ENCODE assay signal across 15 cellular contexts in the genomic region with DNA sequence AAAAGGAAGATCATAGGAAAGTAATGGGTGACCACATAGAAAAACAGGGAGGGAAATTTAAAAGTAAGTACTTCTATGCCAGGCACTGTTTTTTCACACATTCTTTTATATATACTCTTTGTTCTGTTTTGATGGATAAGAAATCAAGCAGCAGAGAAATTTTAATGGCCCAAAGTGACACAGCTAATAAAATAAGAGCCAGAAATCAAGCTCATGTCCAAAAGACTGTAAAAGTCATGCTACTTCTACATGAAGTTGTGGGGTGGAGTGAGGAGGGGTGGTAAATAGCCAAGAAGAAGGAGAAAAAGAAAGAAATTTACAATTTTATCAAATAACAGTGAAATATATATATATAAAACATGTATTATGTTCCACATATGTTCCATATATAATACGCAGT.
"Had no signal": no experiment of that assay in that cellular context is flagged by ENCODE, and none has a peak within 500 bp of the region (broad histone marks: within the 10 kb centered on the region; RNA-seq: fewer than 3 reads in every experiment).

No MANE protein-coding gene starts in this region.

- DNase-seq: activated CD4-positive, alpha-beta T cell treated with anti-CD3 and anti-CD28 coated beads for 4 hours; activated CD8-positive, alpha-beta memory T cell treated with anti-CD3 and anti-CD28 coated beads, Interleukin-2, amount 50 U/mL, for 48 hours; activated CD8-positive, alpha-beta T cell treated with anti-CD3 and anti-CD28 coated beads, Interleukin-2, amount 10 ng/mL, durations not matched to agents 7 days and 5 days; activated naive CD4-positive, alpha-beta T cell treated with anti-CD3 and anti-CD28 coated beads for 36 hours; anterior cingulate cortex; esophagus squamous epithelium; glutamatergic neuron; left lung; sigmoid colon; stimulated activated CD4-positive, alpha-beta T cell treated with anti-CD3 and anti-CD28 coated beads, Interleukin-12 subunit alpha, Interleukin-12 subunit beta, amount 100 ng/mL, for 4 hours; stimulated activated CD4-positive, alpha-beta T cell treated with anti-CD3 and anti-CD28 coated beads, Interleukin-2, amount 100 ng/mL, for 48 hours; stomach had no signal

- ATAC-seq: activated CD8-positive, alpha-beta T cell treated with anti-CD3 and anti-CD28 coated beads, Interleukin-2, amount 10 ng/mL, durations not matched to agents 7 days and 5 days; activated T-helper 17 cell treated with anti-CD3 and anti-CD28 coated beads, Interleukin-2, amount 50 U/mL, for 72 hours; left lung; natural killer cell treated with Interleukin-12 subunit alpha and Interleukin-12 subunit beta and Interleukin-15 and Interleukin-18, amount 100 ng/mL, for 72 hours had no signal

- H3K27me3 ChIP-seq: esophagus squamous epithelium, left lung, sigmoid colon, stomach, vagina had no signal

- H3K4me3 ChIP-seq: esophagus squamous epithelium, left lung, sigmoid colon, stomach, vagina had no signal

- H3K9me3 Mint-ChIP-seq: activated naive CD4-positive, alpha-beta T cell treated with anti-CD3 and anti-CD28 coated beads for 36 hours; activated T-helper 17 cell treated with anti-CD3 and anti-CD28 coated beads, Interleukin-2, amount 50 U/mL, for 72 hours; natural killer cell treated with Interleukin-12 subunit alpha and Interleukin-12 subunit beta and Interleukin-15 and Interleukin-18, amount 100 ng/mL, for 72 hours had no signal

- H3K36me3 ChIP-seq: left lung had no signal

- H3K27ac ChIP-seq: esophagus squamous epithelium, left lung, sigmoid colon, stomach, vagina had no signal

- H3K4me3 Mint-ChIP-seq: activated CD8-positive, alpha-beta T cell treated with anti-CD3 and anti-CD28 coated beads, Interleukin-2, amount 10 ng/mL, durations not matched to agents 7 days and 5 days; activated naive CD4-positive, alpha-beta T cell treated with anti-CD3 and anti-CD28 coated beads for 36 hours; natural killer cell treated with Interleukin-12 subunit alpha and Interleukin-12 subunit beta and Interleukin-15 and Interleukin-18, amount 100 ng/mL, for 72 hours had no signal

- H3K27ac Mint-ChIP-seq: activated CD8-positive, alpha-beta T cell treated with anti-CD3 and anti-CD28 coated beads, Interleukin-2, amount 10 ng/mL, durations not matched to agents 7 days and 5 days; activated naive CD4-positive, alpha-beta T cell treated with anti-CD3 and anti-CD28 coated beads for 36 hours; activated T-helper 17 cell treated with anti-CD3 and anti-CD28 coated beads, Interleukin-2, amount 50 U/mL, for 72 hours; natural killer cell treated with Interleukin-12 subunit alpha and Interleukin-12 subunit beta and Interleukin-15 and Interleukin-18, amount 100 ng/mL, for 72 hours had no signal

- H3K9me3 ChIP-seq: esophagus squamous epithelium, left lung, sigmoid colon, stomach, vagina had no signal
